In genomic region chrX:27987862-27988646, GRCh38 we compare ENCODE assay signal across 19 cellular contexts. TPM values are rescaled to one million over a fixed set of nuclear protein-coding genes. Genes with fewer than 3 reads are reported as not detected.
"Had no signal": no experiment of that assay in that cellular context is flagged by ENCODE, and none has a peak within 500 bp of the region (broad histone marks: within the 10 kb centered on the region; RNA-seq: fewer than 3 reads in every experiment).

No MANE protein-coding gene starts in this region.

- H3K27ac ChIP-seq: cardiac muscle cell, left lung, suprapubic skin, upper lobe of right lung had no signal

- H3K4me1 ChIP-seq: left lung, suprapubic skin, upper lobe of right lung had no signal

- H3K36me3 ChIP-seq: cardiac muscle cell, left lung, suprapubic skin, upper lobe of right lung had no signal

- H3K27me3 ChIP-seq: cardiac muscle cell, left lung, suprapubic skin, upper lobe of right lung had no signal

- H3K4me3 ChIP-seq: cardiac muscle cell, left lung, suprapubic skin, upper lobe of right lung had no signal

- DNase-seq: activated CD4-positive, alpha-beta memory T cell treated with anti-CD3 and anti-CD28 coated beads for 36 hours; activated CD4-positive, alpha-beta T cell treated with anti-CD3 and anti-CD28 coated beads for 1 hour; activated gamma-delta T cell; activated naive CD8-positive, alpha-beta T cell treated with anti-CD3 and anti-CD28 coated beads for 36 hours; activated T-cell treated with anti-CD3 and anti-CD28 coated beads, Interleukin-2, amount 50 U/mL, for 48 hours; effector CD8-positive, alpha-beta T cell; foreskin melanocyte; head of caudate nucleus; left lung; mesenchymal stem cell; posterior cingulate gyrus; stimulated activated CD4-positive, alpha-beta T cell treated with anti-CD3 and anti-CD28 coated beads, Interleukin-2, amount 100 ng/mL, for 48 hours; stimulated activated naive CD4-positive, alpha-beta T cell treated with Interleukin-2 at 50 U/mL for 16 hours; upper lobe of right lung had no signal

- ATAC-seq: left lung, sciatic nerve, upper lobe of right lung had no signal

- H3K9me3 ChIP-seq: left lung, suprapubic skin, upper lobe of right lung had no signal

RNA-seq across cellular contexts. Expression of gene DCAF8L1, which starts 6.8 kb away (rescaled TPM):
- total RNA-seq: activated CD4-positive, alpha-beta memory T cell treated with anti-CD3 and anti-CD28 coated beads for 36 hours; activated naive CD8-positive, alpha-beta T cell treated with anti-CD3 and anti-CD28 coated beads for 36 hours; cardiac muscle cell; left lung; myocyte; sciatic nerve; suprapubic skin; T-helper 2 cell treated with Interferon-gamma antibody and Interleukin-4, amounts not matched to agents 100 ng/mL and 5 ng/mL, for 36 hours; upper lobe of right lung had no signal
- polyA plus RNA-seq: cardiac muscle cell had no signal
